8 cellular contexts compared by ENCODE assay signal in genomic region chr4:121950680-121951569, GRCh38. TPM values are rescaled to one million over a fixed set of nuclear protein-coding genes. Genes with fewer than 3 reads are reported as not detected.
DNase-seq lines count a peak whose midpoint lies in the region; ATAC-seq and TF ChIP-seq lines count a peak whose summit lies in the region.

No MANE protein-coding gene starts in this region.

- peaks cover 95% of the 10 kb centered on the region for H3K27me3 ChIP-seq in foreskin keratinocyte

- H3K36me3 Mint-ChIP-seq in activated T-cell treated with anti-CD3 and anti-CD28 coated beads, Interleukin-2, amount 50 U/mL, for 24 hours (ENCODE audit: low read depth) = peaks cover 2% of the 10 kb centered on the region
- no peaks in the 10 kb centered on the region for H3K36me3 Mint-ChIP-seq in osteocyte (ENCODE audit: unreplicated experiment)

- H3K9me3 Mint-ChIP-seq in activated T-cell treated with anti-CD3 and anti-CD28 coated beads, Interleukin-2, amount 50 U/mL, for 24 hours = no peaks in the 10 kb centered on the region
- H3K9me3 Mint-ChIP-seq in osteocyte (ENCODE audit: unreplicated experiment) = no peaks in the 10 kb centered on the region

- H3K27ac ChIP-seq in foreskin keratinocyte = no peak overlapping the region

- peaks cover 55% of the 10 kb centered on the region for H3K27me3 Mint-ChIP-seq in activated T-cell treated with anti-CD3 and anti-CD28 coated beads, Interleukin-2, amount 50 U/mL, for 24 hours
- peaks cover 66% of the 10 kb centered on the region for H3K27me3 Mint-ChIP-seq in osteocyte (ENCODE audit: unreplicated experiment)

- TF ChIP-seq CTCF in foreskin keratinocyte (conservative IDR thresholded peaks at IDR 0.05) (no peak), osteocyte (IDR thresholded peaks at IDR 0.05) (no peak)

- H3K27ac Mint-ChIP-seq in activated T-cell treated with anti-CD3 and anti-CD28 coated beads, Interleukin-2, amount 50 U/mL, for 24 hours = peak overlapping the region; percentile 53
- H3K27ac Mint-ChIP-seq in osteocyte (ENCODE audit: unreplicated experiment) = peak overlapping the region; percentile 39

- no peaks in the 10 kb centered on the region for H3K4me1 ChIP-seq in foreskin keratinocyte

- ATAC-seq in GM21717 (IDR thresholded peaks at IDR 0.05; ENCODE audit: unreplicated experiment) = peak; percentile 35
- peak; percentile 35 for ATAC-seq in foreskin keratinocyte

- no peak for TF ChIP-seq RAD21 in Ishikawa (IDR thresholded peaks at IDR 0.05; ENCODE audit: low read depth)

- H3K4me1 Mint-ChIP-seq in activated T-cell treated with anti-CD3 and anti-CD28 coated beads, Interleukin-2, amount 50 U/mL, for 24 hours (ENCODE audit: low read depth) = peaks cover 11% of the 10 kb centered on the region
- peaks cover 15% of the 10 kb centered on the region for H3K4me1 Mint-ChIP-seq in osteocyte (ENCODE audit: unreplicated experiment)

- no peak for TF ChIP-seq EP300 in Ishikawa (IDR thresholded peaks at IDR 0.05; ENCODE audit: borderline replicate concordance)

- peak overlapping the region; percentile 83 for H3K4me3 Mint-ChIP-seq in activated T-cell treated with anti-CD3 and anti-CD28 coated beads, Interleukin-2, amount 50 U/mL, for 24 hours
- peak overlapping the region; percentile 80 for H3K4me3 Mint-ChIP-seq in osteocyte (ENCODE audit: unreplicated experiment)

- peak; percentile 41 for DNase-seq in EL
- peak; percentile 58 for DNase-seq in activated T-cell treated with anti-CD3 and anti-CD28 coated beads, Interleukin-2, amount 50 U/mL, for 24 hours
- no peak for DNase-seq in foreskin keratinocyte
- DNase-seq in osteocyte (ENCODE audit: extremely low spot score, unreplicated experiment) = peak; percentile 84
- DNase-seq in stimulated activated naive CD4-positive, alpha-beta T cell treated with Interleukin-2 at 50 U/mL for 16 hours (lab: John Stamatoyannopoulos, UW) = no peak
- DNase-seq in OCI-M1 (lab: John Stamatoyannopoulos, UW) = no peak

TF ChIP-seq in Ishikawa, 13 proteins besides CTCF, POLR2A, EP300 and RAD21:
- TF ChIP-seq ZBTB7A (IDR thresholded peaks at IDR 0.05; ENCODE audit: low read depth) (0 out of 2 replicates have a peak, but pooled peaks have one; percentile 25), TEAD4 (IDR thresholded peaks at IDR 0.05) (no peak), TAF1 (IDR thresholded peaks at IDR 0.05; ENCODE audit: low read depth) (0 out of 2 replicates have a peak, but pooled peaks have one; percentile 26)

RNA-seq across cellular contexts. Expression of gene TRPC3, which starts 0.9 kb away (rescaled TPM):
- total RNA-seq in foreskin keratinocyte (not detected in 2 replicates), osteocyte (0.24 and 0.67 TPM in 2 replicates)
- not detected in 2 replicates for polyA plus RNA-seq in foreskin keratinocyte

Comparison
In these comparisons a context has a peak if more than half of its experiments do, and no peak if none do; other contexts are left out.
1. DNase-seq: peak in EL (single experiment), activated T-cell treated with anti-CD3 and anti-CD28 coated beads, Interleukin-2, amount 50 U/mL, for 24 hours (single experiment) and osteocyte (single experiment); none in foreskin keratinocyte (0 of 2), stimulated activated naive CD4-positive, alpha-beta T cell treated with Interleukin-2 at 50 U/mL for 16 hours (single experiment) and OCI-M1 (single experiment).